Comparison of ENCODE assay signal across 34 cellular contexts in the genomic region with DNA sequence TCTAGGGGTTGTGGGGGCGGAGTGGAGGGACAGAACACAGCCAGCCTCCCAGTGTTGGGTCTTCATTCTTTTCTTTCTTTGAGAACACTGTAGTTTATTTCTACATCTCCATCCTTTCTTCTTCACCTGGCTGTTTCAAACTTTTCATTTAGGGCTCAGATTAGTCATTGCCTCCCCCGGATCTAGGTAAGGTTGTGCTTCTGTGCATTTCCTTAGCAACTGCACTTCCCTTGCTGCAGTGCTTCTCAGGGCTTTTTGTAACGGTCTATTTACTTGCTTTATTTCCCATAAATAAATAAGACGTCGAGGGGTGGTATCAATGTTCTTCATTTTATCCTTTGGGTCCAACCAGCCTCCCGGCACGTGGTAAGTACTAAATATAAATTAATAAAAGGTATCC. TPM values are rescaled to one million over a fixed set of nuclear protein-coding genes. Genes with fewer than 3 reads are reported as not detected.
"Had no signal": no experiment of that assay in that cellular context is flagged by ENCODE, and none has a peak within 500 bp of the region (broad histone marks: within the 10 kb centered on the region; RNA-seq: fewer than 3 reads in every experiment).

No MANE protein-coding gene starts in this region.

- H3K36me3 Mint-ChIP-seq: activated naive CD4-positive, alpha-beta T cell treated with anti-CD3 and anti-CD28 coated beads, Interleukin-2, amount 10 ng/mL, durations not matched to agents 7 days and 5 days; activated naive CD4-positive, alpha-beta T cell treated with anti-CD3 and anti-CD28 coated beads, Interleukin-2, amount 50 U/mL, for 24 hours; activated naive CD4-positive, alpha-beta T cell treated with anti-CD3 and anti-CD28 coated beads, Interleukin-2, amount 50 U/mL, for 72 hours; activated naive CD8-positive, alpha-beta T cell; activated naive CD8-positive, alpha-beta T cell treated with anti-CD3 and anti-CD28 coated beads for 36 hours; activated naive CD8-positive, alpha-beta T cell treated with anti-CD3 and anti-CD28 coated beads, Interleukin-2, amount 10 ng/mL, durations not matched to agents 7 days and 5 days had no signal

- H3K4me1 Mint-ChIP-seq: activated naive CD4-positive, alpha-beta T cell treated with anti-CD3 and anti-CD28 coated beads, Interleukin-2, amount 10 ng/mL, durations not matched to agents 7 days and 5 days; activated naive CD4-positive, alpha-beta T cell treated with anti-CD3 and anti-CD28 coated beads, Interleukin-2, amount 50 U/mL, for 24 hours; activated naive CD8-positive, alpha-beta T cell treated with anti-CD3 and anti-CD28 coated beads for 36 hours; activated naive CD8-positive, alpha-beta T cell treated with anti-CD3 and anti-CD28 coated beads, Interleukin-2, amount 10 ng/mL, durations not matched to agents 7 days and 5 days; activated naive CD8-positive, alpha-beta T cell treated with anti-CD3 and anti-CD28 coated beads, Interleukin-2, amount 50 U/mL, for 24 hours; activated T-helper 17 cell treated with anti-CD3 and anti-CD28 coated beads, Interleukin-2, amount 50 U/mL, for 72 hours; central memory CD8-positive, alpha-beta T cell had no signal

- ATAC-seq: activated naive CD4-positive, alpha-beta T cell treated with anti-CD3 and anti-CD28 coated beads, Interleukin-2, amount 50 U/mL, for 72 hours; activated naive CD8-positive, alpha-beta T cell treated with anti-CD3 and anti-CD28 coated beads, Interleukin-2, amount 50 U/mL, for 24 hours; activated T-cell treated with anti-CD3 and anti-CD28 coated beads, Interleukin-2, amount 50 U/mL, for 4 hours; activated T-cell treated with anti-CD3 and anti-CD28 coated beads, Interleukin-2, amount 50 U/mL, for 72 hours; activated T-helper 17 cell treated with anti-CD3 and anti-CD28 coated beads, Interleukin-2, amount 50 U/mL, for 72 hours; body of pancreas had no signal

- DNase-seq: activated effector memory CD4-positive, alpha-beta T cell treated with anti-CD3 and anti-CD28 coated beads, Interleukin-2, amount 50 U/mL, for 16 hours; activated effector memory CD4-positive, alpha-beta T cell treated with Interleukin-2 at 50 U/mL for 16 hours; activated gamma-delta T cell; activated gamma-delta T cell treated with Interleukin-2 at 50 U/mL for 16 hours; activated naive CD4-positive, alpha-beta T cell; activated naive CD4-positive, alpha-beta T cell treated with anti-CD3 and anti-CD28 coated beads for 36 hours; activated naive CD4-positive, alpha-beta T cell treated with anti-CD3 and anti-CD28 coated beads, Interleukin-2, amount 10 ng/mL, durations not matched to agents 7 days and 5 days; activated naive CD4-positive, alpha-beta T cell treated with anti-CD3 and anti-CD28 coated beads, Interleukin-2, amount 50 U/mL, for 16 hours; activated naive CD4-positive, alpha-beta T cell treated with Interleukin-2 at 50 U/mL for 16 hours; activated naive CD8-positive, alpha-beta T cell treated with anti-CD3 and anti-CD28 coated beads for 36 hours; activated naive CD8-positive, alpha-beta T cell treated with anti-CD3 and anti-CD28 coated beads, Interleukin-2, amount 10 ng/mL, durations not matched to agents 7 days and 5 days; activated naive CD8-positive, alpha-beta T cell treated with anti-CD3 and anti-CD28 coated beads, Interleukin-2, amount 50 U/mL, for 24 hours; activated T-cell treated with anti-CD3 and anti-CD28 coated beads, Interleukin-2, amount 50 U/mL, for 1 hour; activated T-cell treated with anti-CD3 and anti-CD28 coated beads, Interleukin-2, amount 50 U/mL, for 24 hours; activated T-cell treated with anti-CD3 and anti-CD28 coated beads, Interleukin-2, amount 50 U/mL, for 4 hours; activated T-cell treated with anti-CD3 and anti-CD28 coated beads, Interleukin-2, amount 50 U/mL, for 48 hours; activated T-cell treated with anti-CD3 and anti-CD28 coated beads, Interleukin-2, amount 50 U/mL, for 72 hours; adrenal gland; amniotic stem cell; amygdala; anterior cingulate cortex; aorta; body of pancreas; brain microvascular endothelial cell; central memory CD4-positive, alpha-beta T cell; cerebellar nuclear complex had no signal

- H3K9me3 Mint-ChIP-seq: activated naive CD8-positive, alpha-beta T cell treated with anti-CD3 and anti-CD28 coated beads for 36 hours; activated T-helper 1 cell treated with anti-CD3 and anti-CD28 coated beads, Interleukin-12 subunit alpha, Interleukin-12 subunit beta, Interleukin-2, Interleukin-4 antibody, amounts not matched to agents 30 ng/mL and 10 ng/mL and 1 ng/mL, durations not matched to agents 14 hours and 24 hours and 36 hours had no signal

- H3K4me3 Mint-ChIP-seq: activated naive CD4-positive, alpha-beta T cell treated with anti-CD3 and anti-CD28 coated beads for 36 hours; activated naive CD4-positive, alpha-beta T cell treated with anti-CD3 and anti-CD28 coated beads, Interleukin-2, amount 10 ng/mL, durations not matched to agents 7 days and 5 days; activated naive CD4-positive, alpha-beta T cell treated with anti-CD3 and anti-CD28 coated beads, Interleukin-2, amount 50 U/mL, for 24 hours; activated naive CD8-positive, alpha-beta T cell; activated naive CD8-positive, alpha-beta T cell treated with anti-CD3 and anti-CD28 coated beads for 36 hours; activated naive CD8-positive, alpha-beta T cell treated with anti-CD3 and anti-CD28 coated beads, Interleukin-2, amount 10 ng/mL, durations not matched to agents 7 days and 5 days; activated naive CD8-positive, alpha-beta T cell treated with anti-CD3 and anti-CD28 coated beads, Interleukin-2, amount 50 U/mL, for 24 hours; activated T-cell treated with anti-CD3 and anti-CD28 coated beads, Interleukin-2, amount 50 U/mL, for 24 hours; activated T-cell treated with anti-CD3 and anti-CD28 coated beads, Interleukin-2, amount 50 U/mL, for 4 hours; activated T-cell treated with anti-CD3 and anti-CD28 coated beads, Interleukin-2, amount 50 U/mL, for 72 hours; activated T-helper 1 cell treated with anti-CD3 and anti-CD28 coated beads, Interleukin-12 subunit alpha, Interleukin-12 subunit beta, Interleukin-2, Interleukin-4 antibody, amounts not matched to agents 30 ng/mL and 10 ng/mL and 1 ng/mL, durations not matched to agents 14 hours and 24 hours and 36 hours; activated T-helper 17 cell treated with anti-CD3 and anti-CD28 coated beads, Interleukin-2, amount 50 U/mL, for 72 hours; brain; central memory CD8-positive, alpha-beta T cell had no signal

- H3K27me3 Mint-ChIP-seq: activated naive CD4-positive, alpha-beta T cell treated with anti-CD3 and anti-CD28 coated beads, Interleukin-2, amount 10 ng/mL, durations not matched to agents 7 days and 5 days; activated naive CD4-positive, alpha-beta T cell treated with anti-CD3 and anti-CD28 coated beads, Interleukin-2, amount 50 U/mL, for 24 hours; activated naive CD8-positive, alpha-beta T cell; activated naive CD8-positive, alpha-beta T cell treated with anti-CD3 and anti-CD28 coated beads for 36 hours; activated naive CD8-positive, alpha-beta T cell treated with anti-CD3 and anti-CD28 coated beads, Interleukin-2, amount 10 ng/mL, durations not matched to agents 7 days and 5 days; activated naive CD8-positive, alpha-beta T cell treated with anti-CD3 and anti-CD28 coated beads, Interleukin-2, amount 50 U/mL, for 24 hours; activated T-cell treated with anti-CD3 and anti-CD28 coated beads, Interleukin-2, amount 50 U/mL, for 24 hours; activated T-helper 17 cell treated with anti-CD3 and anti-CD28 coated beads, Interleukin-2, amount 50 U/mL, for 72 hours; brain; central memory CD8-positive, alpha-beta T cell had no signal

- H3K27ac Mint-ChIP-seq: activated naive CD4-positive, alpha-beta T cell treated with anti-CD3 and anti-CD28 coated beads for 36 hours; activated naive CD4-positive, alpha-beta T cell treated with anti-CD3 and anti-CD28 coated beads, Interleukin-2, amount 10 ng/mL, durations not matched to agents 7 days and 5 days; activated naive CD4-positive, alpha-beta T cell treated with anti-CD3 and anti-CD28 coated beads, Interleukin-2, amount 50 U/mL, for 24 hours; activated naive CD4-positive, alpha-beta T cell treated with anti-CD3 and anti-CD28 coated beads, Interleukin-2, amount 50 U/mL, for 72 hours; activated naive CD8-positive, alpha-beta T cell; activated naive CD8-positive, alpha-beta T cell treated with anti-CD3 and anti-CD28 coated beads for 36 hours; activated naive CD8-positive, alpha-beta T cell treated with anti-CD3 and anti-CD28 coated beads, Interleukin-2, amount 10 ng/mL, durations not matched to agents 7 days and 5 days; activated naive CD8-positive, alpha-beta T cell treated with anti-CD3 and anti-CD28 coated beads, Interleukin-2, amount 50 U/mL, for 24 hours; activated T-cell treated with anti-CD3 and anti-CD28 coated beads, Interleukin-2, amount 50 U/mL, for 24 hours; activated T-cell treated with anti-CD3 and anti-CD28 coated beads, Interleukin-2, amount 50 U/mL, for 72 hours; activated T-helper 1 cell treated with anti-CD3 and anti-CD28 coated beads, Interleukin-12 subunit alpha, Interleukin-12 subunit beta, Interleukin-2, Interleukin-4 antibody, amounts not matched to agents 30 ng/mL and 10 ng/mL and 1 ng/mL, durations not matched to agents 14 hours and 24 hours and 36 hours; activated T-helper 17 cell treated with anti-CD3 and anti-CD28 coated beads, Interleukin-2, amount 50 U/mL, for 72 hours; activated T-helper 2 cell treated with anti-CD3 and anti-CD28 coated beads, Interferon-gamma antibody, Interleukin-2, Interleukin-4, amounts not matched to agents 10 μg/mL and 5 μg/mL and 100 μg/mL, durations not matched to agents 14 hours and 24 hours and 36 hours had no signal

RNA-seq across cellular contexts. Expression of gene ADGRL3, which starts 31.3 kb away (rescaled TPM):
- total RNA-seq: activated naive CD4-positive, alpha-beta T cell treated with anti-CD3 and anti-CD28 coated beads for 36 hours; activated naive CD4-positive, alpha-beta T cell treated with anti-CD3 and anti-CD28 coated beads, Interleukin-2, amount 50 U/mL, for 72 hours; activated naive CD8-positive, alpha-beta T cell treated with anti-CD3 and anti-CD28 coated beads for 36 hours; activated naive CD8-positive, alpha-beta T cell treated with anti-CD3 and anti-CD28 coated beads, Interleukin-2, amount 10 ng/mL, durations not matched to agents 7 days and 5 days; activated T-cell treated with anti-CD3 and anti-CD28 coated beads, Interleukin-2, amount 50 U/mL, for 4 hours; activated T-cell treated with anti-CD3 and anti-CD28 coated beads, Interleukin-2, amount 50 U/mL, for 72 hours; activated T-helper 1 cell treated with anti-CD3 and anti-CD28 coated beads, Interleukin-12 subunit alpha, Interleukin-12 subunit beta, Interleukin-2, Interleukin-4 antibody, amounts not matched to agents 30 ng/mL and 10 ng/mL and 1 ng/mL, durations not matched to agents 14 hours and 24 hours and 36 hours; activated T-helper 17 cell treated with anti-CD3 and anti-CD28 coated beads, Interleukin-2, amount 50 U/mL, for 72 hours; activated T-helper 2 cell treated with anti-CD3 and anti-CD28 coated beads, Interferon-gamma antibody, Interleukin-2, Interleukin-4, amounts not matched to agents 10 μg/mL and 5 μg/mL and 100 μg/mL, durations not matched to agents 14 hours and 24 hours and 36 hours had no signal
